Comparison of ENCODE assay signal across 8 cellular contexts in genomic region chr19:5977785-5978605, GRCh38. TPM values are rescaled to one million over a fixed set of nuclear protein-coding genes. Genes with fewer than 3 reads are reported as not detected.
DNase-seq lines count a peak whose midpoint lies in the region; ATAC-seq and TF ChIP-seq lines count a peak whose summit lies in the region.

Gene RANBP3, minus strand, starts transcription at chr19:5978140. Its CDS starts 58 bp downstream, at chr19:5978082.

- no peaks in the 10 kb centered on the region for H3K27me3 Mint-ChIP-seq in activated B cell treated with CpG ODN at 0.5 μM for 24 hours
- peaks cover 5 to 12% (median 6%) of the 10 kb centered on the region in 3 donors for H3K27me3 Mint-ChIP-seq in immature natural killer cell (ENCODE audit: low read depth in 3 of 3)

- peak; percentile 98 for DNase-seq in AG04450 (ENCODE audit: low read depth, low spot score)
- DNase-seq in NCI-H226 = peak; percentile 98
- peak; percentile 97 for DNase-seq in activated B cell treated with CpG ODN at 0.5 μM for 24 hours
- peak in 60 of 61 donors; percentile 73 to 99 (median 96) for DNase-seq in caudate nucleus (lab: John Stamatoyannopoulos, UW)
- peak; percentile 97 to 99 (median 99) for DNase-seq in immature natural killer cell
- DNase-seq in spleen = peak; percentile 100

- H3K4me1 ChIP-seq in spleen = peaks cover 41 to 70% (median 56%) of the 10 kb centered on the region in 6 donors

- peak in 2 of 3 donors; percentile 29 to 31 for TF ChIP-seq POLR2A in spleen (IDR thresholded peaks at IDR 0.05)

- H3K9me3 Mint-ChIP-seq in activated B cell treated with CpG ODN at 0.5 μM for 24 hours (no peaks in the 10 kb centered on the region), immature natural killer cell (no peaks in the 10 kb centered on the region)

- no peaks in the 10 kb centered on the region; the same call in 1 of the 2 replicates for H3K9me3 ChIP-seq in AG04450 (ENCODE audit: control insufficient read depth, insufficient read depth, low read length)
- H3K9me3 ChIP-seq in spleen = no peaks in the 10 kb centered on the region

- intact Hi-C loops in activated B cell treated with CpG ODN at 0.5 μM for 24 hours (cut with micrococcal nuclease) (loop anchor here (1.0 to 5.0 kb wide), 5 partner anchors 74 to 394 kb away; partner anchors contain the start of genes ALKBH7, RFX2, SAFB and SAFB2), spleen (cut with DNase I; ENCODE audit: low total_unique reads) (no loop called here)

- TF ChIP-seq CTCF in AG04450 (IDR thresholded peaks at IDR 0.05; ENCODE audit: low read depth, low read length) (no peak), activated B cell treated with CpG ODN at 0.5 μM for 24 hours (IDR thresholded peaks at IDR 0.05) (no peak), spleen (IDR thresholded peaks at IDR 0.05 in 8 of 11, conservative IDR thresholded peaks at IDR 0.05 in 3 of 11) (peak in 2 of 11 experiments; percentile 6 to 41)

- POLR2A ChIA-PET in AG04450 (lab: Yijun Ruan, JAX) (interaction anchor here (0.6 to 1.5 kb wide), 7 partner anchors 10 to 745 kb away, joined by 3 to 9 read pairs (median 4); partner anchors contain the start of gene VMAC), activated B cell treated with CpG ODN at 0.5 μM for 24 hours (lab: Charles Lee) (interaction anchor here (0.6 to 1.2 kb wide), 6 partner anchors 10 to 287 kb away, joined by 3 to 7 read pairs (median 3); no protein-coding TSS in a partner anchor)

- H3K4me3 ChIP-seq in AG04450 (ENCODE audit: low read depth, low read length) (peak within 1 kb of the TSS; percentile 91), spleen (peak within 1 kb of the TSS; percentile 95 to 100 (median 98))

- H3K4me3 Mint-ChIP-seq in activated B cell treated with CpG ODN at 0.5 μM for 24 hours (peak within 1 kb of the TSS; percentile 91), immature natural killer cell (peak within 1 kb of the TSS; percentile 90 to 94 (median 93))

- H3K27ac Mint-ChIP-seq in activated B cell treated with CpG ODN at 0.5 μM for 24 hours (peak within 1 kb of the TSS; percentile 83), immature natural killer cell (peak within 1 kb of the TSS; percentile 85 to 95 (median 92))

- peak; percentile 87 for ATAC-seq in GM18909 (IDR thresholded peaks at IDR 0.05; ENCODE audit: poor library complexity, unreplicated experiment)
- peak; percentile 88 for ATAC-seq in HG03175 (IDR thresholded peaks at IDR 0.05; ENCODE audit: unreplicated experiment)
- ATAC-seq in activated B cell treated with CpG ODN at 0.5 μM for 24 hours (ENCODE audit: low read depth) = peak; percentile 91

- 0% methylated on average over 32 to 88 of the region's 88 CpGs for WGBS in spleen, 5 donors

- peaks cover 0 to 34% (median 11%) of the 10 kb centered on the region in 6 donors for H3K36me3 ChIP-seq in spleen

- H3K27me3 ChIP-seq in AG04450 (ENCODE audit: control insufficient read depth, insufficient read depth, low read length) (no peaks in the 10 kb centered on the region), spleen (replicated peaks in 1 of 7) (no peaks in the 10 kb centered on the region)

- CTCF ChIA-PET in AG04450 (lab: Charles Lee) (interaction anchor here (0.6 to 3.2 kb wide), 6 partner anchors 10 to 264 kb away, joined by 4 to 31 read pairs (median 12); no protein-coding TSS in a partner anchor), activated B cell treated with CpG ODN at 0.5 μM for 24 hours (lab: Charles Lee) (interaction anchor here (1.1 to 3.0 kb wide), 2 partner anchors 11 to 148 kb away, joined by 3 to 17 read pairs; no protein-coding TSS in a partner anchor)

- H3K27ac ChIP-seq in AG04450 (ENCODE audit: low read depth, low read length) (peak within 1 kb of the TSS; percentile 80), caudate nucleus (ENCODE audit: low read depth, low read length) (peak within 1 kb of the TSS; percentile 89), spleen (peak within 1 kb of the TSS; percentile 83 to 94 (median 91))

- H3K4me1 Mint-ChIP-seq in activated B cell treated with CpG ODN at 0.5 μM for 24 hours = peaks cover 52% of the 10 kb centered on the region
- peaks cover 46 to 59% of the 10 kb centered on the region in 2 donors for H3K4me1 Mint-ChIP-seq in immature natural killer cell

- H3K36me3 Mint-ChIP-seq in activated B cell treated with CpG ODN at 0.5 μM for 24 hours (ENCODE audit: low read depth) (peaks cover 27% of the 10 kb centered on the region), immature natural killer cell (no peaks in the 10 kb centered on the region)

RNA-seq across cellular contexts. Expression of gene RANBP3, which starts in this region (rescaled TPM):
- polyA plus RNA-seq in AG04450 (2011; rRNA removed) = 62.6 and 81.9 TPM in 2 replicates
- 45.8 and 76.4 TPM in 2 replicates for polyA minus RNA-seq in AG04450 (2011; rRNA and poly(A)+ RNA removed)
- total RNA-seq in activated B cell treated with CpG ODN at 0.5 μM for 24 hours = 77.0 and 98.5 TPM in 2 replicates
- 10 to 100 TPM in 1 of 3 donors, 1 to 10 TPM in 2; 3.2 to 14.5 (median 4.4) TPM for polyA plus RNA-seq in immature natural killer cell
- total RNA-seq in spleen = 10 to 100 TPM; 68.5 to 92.9 (median 71.2) TPM
- polyA plus RNA-seq in spleen = 10 to 100 TPM; 27.5 to 44.3 (median 30.2) TPM

Comparison
In these comparisons a context has a peak if more than half of its experiments do, and no peak if none do; other contexts are left out.
1. Peak in every context shown above with its lines: DNase-seq, ATAC-seq, H3K4me3 ChIP-seq and H3K27ac ChIP-seq.